In the genomic region with DNA sequence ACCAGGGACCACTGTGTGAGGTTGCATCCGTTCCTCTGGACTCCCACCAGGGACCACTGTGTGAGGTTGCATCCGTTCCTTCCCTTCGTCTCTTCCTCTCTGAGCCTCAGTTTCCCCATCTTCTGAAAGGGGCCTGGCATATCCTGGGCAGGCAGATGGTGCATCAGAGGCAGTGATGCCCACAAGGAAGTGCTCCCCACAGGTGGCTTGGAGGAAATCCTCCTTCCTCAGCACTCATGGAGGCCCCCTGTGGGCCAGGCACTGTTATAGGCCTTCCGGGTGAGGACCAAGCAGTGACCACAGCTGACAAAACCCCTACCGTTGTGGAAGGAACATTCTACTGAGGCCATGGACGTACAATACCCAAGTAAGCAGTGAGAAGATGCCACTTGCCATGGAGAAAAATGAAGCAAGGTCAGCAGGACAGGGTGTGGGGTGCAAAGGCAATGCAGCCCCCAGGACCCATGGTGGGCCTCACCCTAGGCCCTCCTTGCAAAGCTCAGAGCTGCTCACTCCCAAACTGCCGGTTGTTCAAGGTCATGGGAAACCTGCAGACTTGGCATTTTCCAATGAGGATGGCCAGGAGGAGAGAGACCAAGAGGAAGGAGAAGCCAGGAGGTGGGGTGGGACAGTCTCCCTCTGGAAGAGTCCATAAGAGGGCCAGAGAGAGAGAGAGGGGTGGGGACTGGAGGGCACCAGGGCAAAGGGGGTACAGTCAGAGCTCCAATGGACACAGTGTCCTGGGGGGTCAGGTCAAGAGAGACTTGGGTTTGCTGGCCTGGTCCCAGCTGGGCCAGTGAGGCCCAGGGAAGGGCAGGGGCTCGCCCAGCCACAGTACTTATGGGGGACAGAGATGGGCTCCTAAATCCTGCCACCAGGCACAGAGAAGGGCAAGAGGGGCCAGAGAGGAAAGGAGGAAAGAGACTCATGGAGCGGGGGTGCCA, we compare ENCODE assay signal across 1 cellular context.
A peak's percentile ranks its signal among the peaks of the same experiment; 100 is the strongest.
TF ChIP-seq lines count a peak whose summit lies in the region.

No MANE protein-coding gene starts in this region.

TF ChIP-seq in HepG2, 621 proteins besides CTCF, POLR2A, EP300 and RAD21 (continued from another document and continues in another):
- TF ChIP-seq MTA1 (CRISPR knock-in tag; IDR thresholded peaks at IDR 0.05; ENCODE audit: borderline replicate concordance): peak; percentile 30; the same call in 1 of the 2 replicates
- TF ChIP-seq ARID2 (CRISPR knock-in tag; IDR thresholded peaks at IDR 0.05; ENCODE audit: borderline replicate concordance): peak; percentile 63; the same call in 1 of the 2 replicates
- TF ChIP-seq MXD4 (CRISPR knock-in tag; IDR thresholded peaks at IDR 0.05): no peak; the same call in 1 of the 2 replicates
- no peak for TF ChIP-seq MAZ (IDR thresholded peaks at IDR 0.05; ENCODE audit: borderline replicate concordance, low read depth, low read length)
- TF ChIP-seq MAZ (CRISPR knock-in tag; IDR thresholded peaks at IDR 0.05; ENCODE audit: low read depth): 0 out of 2 replicates have a peak, but pooled peaks have one; percentile 49
- peak; percentile 33; the same call in 1 of the 2 replicates for TF ChIP-seq PHF21A (CRISPR knock-in tag; IDR thresholded peaks at IDR 0.05)
- no peak; the same call in 1 of the 2 replicates for TF ChIP-seq NFKBIZ (CRISPR knock-in tag; IDR thresholded peaks at IDR 0.05)
- TF ChIP-seq, protein P1, sequence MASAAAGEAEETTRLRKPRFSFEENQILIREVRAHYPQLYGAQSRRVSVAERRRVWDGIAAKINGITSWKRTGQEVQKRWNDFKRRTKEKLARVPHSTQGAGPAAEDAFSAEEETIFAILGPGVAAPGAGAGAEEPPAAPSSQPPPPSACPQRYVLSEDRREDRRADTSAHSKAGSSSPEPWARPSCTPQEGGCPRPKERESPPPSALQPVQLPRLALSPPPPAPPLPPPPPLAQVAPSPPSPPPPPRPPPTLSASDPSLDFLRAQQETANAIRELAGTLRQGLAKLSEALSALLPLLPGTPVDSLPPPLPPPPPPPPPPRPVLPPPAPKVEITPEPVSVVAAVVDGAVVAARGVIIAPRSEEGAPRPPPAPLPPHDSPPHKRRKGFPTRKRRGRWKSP (CRISPR knock-in tag; IDR thresholded peaks at IDR 0.05): no peak; the same call in 1 of the 2 replicates
- TF ChIP-seq PITX1 (CRISPR knock-in tag; IDR thresholded peaks at IDR 0.05): peak; percentile 11; the same call in 1 of the 2 replicates
- TF ChIP-seq, protein P2, sequence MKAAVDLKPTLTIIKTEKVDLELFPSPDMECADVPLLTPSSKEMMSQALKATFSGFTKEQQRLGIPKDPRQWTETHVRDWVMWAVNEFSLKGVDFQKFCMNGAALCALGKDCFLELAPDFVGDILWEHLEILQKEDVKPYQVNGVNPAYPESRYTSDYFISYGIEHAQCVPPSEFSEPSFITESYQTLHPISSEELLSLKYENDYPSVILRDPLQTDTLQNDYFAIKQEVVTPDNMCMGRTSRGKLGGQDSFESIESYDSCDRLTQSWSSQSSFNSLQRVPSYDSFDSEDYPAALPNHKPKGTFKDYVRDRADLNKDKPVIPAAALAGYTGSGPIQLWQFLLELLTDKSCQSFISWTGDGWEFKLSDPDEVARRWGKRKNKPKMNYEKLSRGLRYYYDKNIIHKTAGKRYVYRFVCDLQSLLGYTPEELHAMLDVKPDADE (CRISPR knock-in tag; IDR thresholded peaks at IDR 0.05): no peak
- 0 out of 3 replicates have a peak, but pooled peaks have one; percentile 16 for TF ChIP-seq MXI1 (IDR thresholded peaks at IDR 0.05; ENCODE audit: borderline replicate concordance, low read depth, low read length)
- peak; percentile 34; the same call in 1 of the 2 replicates for TF ChIP-seq NR2F6 (IDR thresholded peaks at IDR 0.05)
- TF ChIP-seq NR2F6 (CRISPR knock-in tag; IDR thresholded peaks at IDR 0.05): 0 out of 2 replicates have a peak, but pooled peaks have one; percentile 11
- TF ChIP-seq ELF3 (CRISPR knock-in tag; IDR thresholded peaks at IDR 0.05): peak; percentile 83
- TF ChIP-seq, protein P3, sequence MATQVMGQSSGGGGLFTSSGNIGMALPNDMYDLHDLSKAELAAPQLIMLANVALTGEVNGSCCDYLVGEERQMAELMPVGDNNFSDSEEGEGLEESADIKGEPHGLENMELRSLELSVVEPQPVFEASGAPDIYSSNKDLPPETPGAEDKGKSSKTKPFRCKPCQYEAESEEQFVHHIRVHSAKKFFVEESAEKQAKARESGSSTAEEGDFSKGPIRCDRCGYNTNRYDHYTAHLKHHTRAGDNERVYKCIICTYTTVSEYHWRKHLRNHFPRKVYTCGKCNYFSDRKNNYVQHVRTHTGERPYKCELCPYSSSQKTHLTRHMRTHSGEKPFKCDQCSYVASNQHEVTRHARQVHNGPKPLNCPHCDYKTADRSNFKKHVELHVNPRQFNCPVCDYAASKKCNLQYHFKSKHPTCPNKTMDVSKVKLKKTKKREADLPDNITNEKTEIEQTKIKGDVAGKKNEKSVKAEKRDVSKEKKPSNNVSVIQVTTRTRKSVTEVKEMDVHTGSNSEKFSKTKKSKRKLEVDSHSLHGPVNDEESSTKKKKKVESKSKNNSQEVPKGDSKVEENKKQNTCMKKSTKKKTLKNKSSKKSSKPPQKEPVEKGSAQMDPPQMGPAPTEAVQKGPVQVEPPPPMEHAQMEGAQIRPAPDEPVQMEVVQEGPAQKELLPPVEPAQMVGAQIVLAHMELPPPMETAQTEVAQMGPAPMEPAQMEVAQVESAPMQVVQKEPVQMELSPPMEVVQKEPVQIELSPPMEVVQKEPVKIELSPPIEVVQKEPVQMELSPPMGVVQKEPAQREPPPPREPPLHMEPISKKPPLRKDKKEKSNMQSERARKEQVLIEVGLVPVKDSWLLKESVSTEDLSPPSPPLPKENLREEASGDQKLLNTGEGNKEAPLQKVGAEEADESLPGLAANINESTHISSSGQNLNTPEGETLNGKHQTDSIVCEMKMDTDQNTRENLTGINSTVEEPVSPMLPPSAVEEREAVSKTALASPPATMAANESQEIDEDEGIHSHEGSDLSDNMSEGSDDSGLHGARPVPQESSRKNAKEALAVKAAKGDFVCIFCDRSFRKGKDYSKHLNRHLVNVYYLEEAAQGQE (IDR thresholded peaks at IDR 0.05; ENCODE audit: borderline replicate concordance in 1 of 2, low read depth in 1 of 2, low read length in 2 of 2): no peak
- TF ChIP-seq ZNF343 (CRISPR knock-in tag; IDR thresholded peaks at IDR 0.05): 0 out of 2 replicates have a peak, but pooled peaks have one; percentile 1
- no peak for TF ChIP-seq ZNF160 (CRISPR knock-in tag; IDR thresholded peaks at IDR 0.05)
- no peak for TF ChIP-seq LCORL (IDR thresholded peaks at IDR 0.05)
- no peak; the same call in 1 of the 2 replicates for TF ChIP-seq LCORL (CRISPR knock-in tag; IDR thresholded peaks at IDR 0.05)
- TF ChIP-seq, protein P4, sequence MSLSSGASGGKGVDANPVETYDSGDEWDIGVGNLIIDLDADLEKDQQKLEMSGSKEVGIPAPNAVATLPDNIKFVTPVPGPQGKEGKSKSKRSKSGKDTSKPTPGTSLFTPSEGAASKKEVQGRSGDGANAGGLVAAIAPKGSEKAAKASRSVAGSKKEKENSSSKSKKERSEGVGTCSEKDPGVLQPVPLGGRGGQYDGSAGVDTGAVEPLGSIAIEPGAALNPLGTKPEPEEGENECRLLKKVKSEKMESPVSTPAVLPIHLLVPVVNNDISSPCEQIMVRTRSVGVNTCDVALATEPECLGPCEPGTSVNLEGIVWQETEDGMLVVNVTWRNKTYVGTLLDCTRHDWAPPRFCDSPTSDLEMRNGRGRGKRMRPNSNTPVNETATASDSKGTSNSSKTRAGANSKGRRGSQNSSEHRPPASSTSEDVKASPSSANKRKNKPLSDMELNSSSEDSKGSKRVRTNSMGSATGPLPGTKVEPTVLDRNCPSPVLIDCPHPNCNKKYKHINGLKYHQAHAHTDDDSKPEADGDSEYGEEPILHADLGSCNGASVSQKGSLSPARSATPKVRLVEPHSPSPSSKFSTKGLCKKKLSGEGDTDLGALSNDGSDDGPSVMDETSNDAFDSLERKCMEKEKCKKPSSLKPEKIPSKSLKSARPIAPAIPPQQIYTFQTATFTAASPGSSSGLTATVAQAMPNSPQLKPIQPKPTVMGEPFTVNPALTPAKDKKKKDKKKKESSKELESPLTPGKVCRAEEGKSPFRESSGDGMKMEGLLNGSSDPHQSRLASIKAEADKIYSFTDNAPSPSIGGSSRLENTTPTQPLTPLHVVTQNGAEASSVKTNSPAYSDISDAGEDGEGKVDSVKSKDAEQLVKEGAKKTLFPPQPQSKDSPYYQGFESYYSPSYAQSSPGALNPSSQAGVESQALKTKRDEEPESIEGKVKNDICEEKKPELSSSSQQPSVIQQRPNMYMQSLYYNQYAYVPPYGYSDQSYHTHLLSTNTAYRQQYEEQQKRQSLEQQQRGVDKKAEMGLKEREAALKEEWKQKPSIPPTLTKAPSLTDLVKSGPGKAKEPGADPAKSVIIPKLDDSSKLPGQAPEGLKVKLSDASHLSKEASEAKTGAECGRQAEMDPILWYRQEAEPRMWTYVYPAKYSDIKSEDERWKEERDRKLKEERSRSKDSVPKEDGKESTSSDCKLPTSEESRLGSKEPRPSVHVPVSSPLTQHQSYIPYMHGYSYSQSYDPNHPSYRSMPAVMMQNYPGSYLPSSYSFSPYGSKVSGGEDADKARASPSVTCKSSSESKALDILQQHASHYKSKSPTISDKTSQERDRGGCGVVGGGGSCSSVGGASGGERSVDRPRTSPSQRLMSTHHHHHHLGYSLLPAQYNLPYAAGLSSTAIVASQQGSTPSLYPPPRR (CRISPR knock-in tag; IDR thresholded peaks at IDR 0.05; ENCODE audit: borderline replicate concordance): peak; percentile 7; the same call in 1 of the 2 replicates
- TF ChIP-seq NFIB (CRISPR knock-in tag; IDR thresholded peaks at IDR 0.05; ENCODE audit: borderline replicate concordance): no peak
- TF ChIP-seq KLF15 (CRISPR knock-in tag; IDR thresholded peaks at IDR 0.05; ENCODE audit: borderline replicate concordance): no peak
- TF ChIP-seq RARA (CRISPR knock-in tag; IDR thresholded peaks at IDR 0.05): no peak; the same call in 1 of the 2 replicates
- TF ChIP-seq, protein P5, sequence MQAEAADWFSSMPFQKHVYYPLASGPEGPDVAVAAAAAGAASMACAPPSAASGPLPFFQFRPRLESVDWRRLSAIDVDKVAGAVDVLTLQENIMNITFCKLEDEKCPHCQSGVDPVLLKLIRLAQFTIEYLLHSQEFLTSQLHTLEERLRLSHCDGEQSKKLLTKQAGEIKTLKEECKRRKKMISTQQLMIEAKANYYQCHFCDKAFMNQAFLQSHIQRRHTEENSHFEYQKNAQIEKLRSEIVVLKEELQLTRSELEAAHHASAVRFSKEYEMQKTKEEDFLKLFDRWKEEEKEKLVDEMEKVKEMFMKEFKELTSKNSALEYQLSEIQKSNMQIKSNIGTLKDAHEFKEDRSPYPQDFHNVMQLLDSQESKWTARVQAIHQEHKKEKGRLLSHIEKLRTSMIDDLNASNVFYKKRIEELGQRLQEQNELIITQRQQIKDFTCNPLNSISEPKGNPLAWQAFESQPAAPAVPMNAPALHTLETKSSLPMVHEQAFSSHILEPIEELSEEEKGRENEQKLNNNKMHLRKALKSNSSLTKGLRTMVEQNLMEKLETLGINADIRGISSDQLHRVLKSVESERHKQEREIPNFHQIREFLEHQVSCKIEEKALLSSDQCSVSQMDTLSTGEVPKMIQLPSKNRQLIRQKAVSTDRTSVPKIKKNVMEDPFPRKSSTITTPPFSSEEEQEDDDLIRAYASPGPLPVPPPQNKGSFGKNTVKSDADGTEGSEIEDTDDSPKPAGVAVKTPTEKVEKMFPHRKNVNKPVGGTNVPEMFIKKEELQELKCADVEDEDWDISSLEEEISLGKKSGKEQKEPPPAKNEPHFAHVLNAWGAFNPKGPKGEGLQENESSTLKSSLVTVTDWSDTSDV (CRISPR knock-in tag; IDR thresholded peaks at IDR 0.05): no peak
- TF ChIP-seq SMAD9 (CRISPR knock-in tag; IDR thresholded peaks at IDR 0.05): no peak
- TF ChIP-seq ZNF781 (CRISPR knock-in tag; IDR thresholded peaks at IDR 0.05; ENCODE audit: borderline replicate concordance, not compliant biosample characterization): peak; percentile 66
- TF ChIP-seq, protein P6, sequence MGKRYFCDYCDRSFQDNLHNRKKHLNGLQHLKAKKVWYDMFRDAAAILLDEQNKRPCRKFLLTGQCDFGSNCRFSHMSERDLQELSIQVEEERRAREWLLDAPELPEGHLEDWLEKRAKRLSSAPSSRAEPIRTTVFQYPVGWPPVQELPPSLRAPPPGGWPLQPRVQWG (CRISPR knock-in tag; IDR thresholded peaks at IDR 0.05; ENCODE audit: borderline replicate concordance, low read depth): 0 out of 2 replicates have a peak, but pooled peaks have one; percentile 21
- TF ChIP-seq ZNF441 (CRISPR knock-in tag; IDR thresholded peaks at IDR 0.05; ENCODE audit: borderline replicate concordance): peak; percentile 50; the same call in 1 of the 2 replicates
- TF ChIP-seq ZNF746 (CRISPR knock-in tag; IDR thresholded peaks at IDR 0.05): peak; percentile 96
- peak; percentile 73; the same call in 1 of the 2 replicates for TF ChIP-seq ZBTB7B (CRISPR knock-in tag; IDR thresholded peaks at IDR 0.05)
- peak; percentile 14 for TF ChIP-seq SRSF1 (optimal IDR thresholded peaks at IDR 0.05; ENCODE audit: low read depth, low read length)
- TF ChIP-seq, protein P7, sequence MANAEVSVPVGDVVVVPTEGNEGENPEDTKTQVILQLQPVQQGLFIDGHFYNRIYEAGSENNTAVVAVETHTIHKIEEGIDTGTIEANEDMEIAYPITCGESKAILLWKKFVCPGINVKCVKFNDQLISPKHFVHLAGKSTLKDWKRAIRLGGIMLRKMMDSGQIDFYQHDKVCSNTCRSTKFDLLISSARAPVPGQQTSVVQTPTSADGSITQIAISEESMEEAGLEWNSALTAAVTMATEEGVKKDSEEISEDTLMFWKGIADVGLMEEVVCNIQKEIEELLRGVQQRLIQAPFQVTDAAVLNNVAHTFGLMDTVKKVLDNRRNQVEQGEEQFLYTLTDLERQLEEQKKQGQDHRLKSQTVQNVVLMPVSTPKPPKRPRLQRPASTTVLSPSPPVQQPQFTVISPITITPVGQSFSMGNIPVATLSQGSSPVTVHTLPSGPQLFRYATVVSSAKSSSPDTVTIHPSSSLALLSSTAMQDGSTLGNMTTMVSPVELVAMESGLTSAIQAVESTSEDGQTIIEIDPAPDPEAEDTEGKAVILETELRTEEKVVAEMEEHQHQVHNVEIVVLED (CRISPR knock-in tag; IDR thresholded peaks at IDR 0.05; ENCODE audit: borderline replicate concordance): 0 out of 2 replicates have a peak, but pooled peaks have one; percentile 31
- 0 out of 2 replicates have a peak, but pooled peaks have one; percentile 25 for TF ChIP-seq BRD4 (CRISPR knock-in tag; IDR thresholded peaks at IDR 0.05)
- no peak for TF ChIP-seq PLRG1 (conservative IDR thresholded peaks at IDR 0.05)
- 0 out of 2 replicates have a peak, but pooled peaks have one; percentile 36 for TF ChIP-seq FOXC1 (CRISPR knock-in tag; IDR thresholded peaks at IDR 0.05; ENCODE audit: borderline replicate concordance)
- TF ChIP-seq CHD2 (IDR thresholded peaks at IDR 0.05; ENCODE audit: low read depth, low read length): no peak
